Comparison of ENCODE assay signal across 1 cellular context in genomic region chr7:73323434-73324080, GRCh38.
TF ChIP-seq lines count a peak whose summit lies in the region.

No MANE protein-coding gene starts in this region.

TF ChIP-seq in HepG2, 621 proteins besides CTCF, POLR2A, EP300 and RAD21:
- TF ChIP-seq MAFK (conservative IDR thresholded peaks at IDR 0.05 in 1 of 2, IDR thresholded peaks at IDR 0.05 in 1 of 2; ENCODE audit: low read length in 2 of 2): peak; percentile 29 to 62; a peak in 3 of 4 replicates
- TF ChIP-seq ZNF770 (CRISPR knock-in tag; IDR thresholded peaks at IDR 0.05): peak; percentile 95
- peak; percentile 22 for TF ChIP-seq ZNF407 (CRISPR knock-in tag; IDR thresholded peaks at IDR 0.05; ENCODE audit: not compliant biosample characterization)
- peak; percentile 53 for TF ChIP-seq MAFF (IDR thresholded peaks at IDR 0.05; ENCODE audit: low read depth, low read length)
- 0 out of 2 replicates have a peak, but pooled peaks have one; percentile 1 for TF ChIP-seq REPIN1 (CRISPR knock-in tag; IDR thresholded peaks at IDR 0.05; ENCODE audit: borderline replicate concordance, low read depth)
- TF ChIP-seq ZNF121 (CRISPR knock-in tag; IDR thresholded peaks at IDR 0.05): peak; percentile 15; the same call in 1 of the 2 replicates
